6 cellular contexts compared by ENCODE assay signal in genomic region chr12:49345048-49345839, GRCh38. TPM values are rescaled to one million over a fixed set of nuclear protein-coding genes. Genes with fewer than 3 reads are reported as not detected.
DNase-seq lines count a peak whose midpoint lies in the region; ATAC-seq and TF ChIP-seq lines count a peak whose summit lies in the region.

No MANE protein-coding gene starts in this region.

- H3K4me1 ChIP-seq in Caco-2 = peaks cover 16% of the 10 kb centered on the region

- peaks cover 18% of the 10 kb centered on the region for H3K36me3 Mint-ChIP-seq in Caco-2 (ENCODE audit: insufficient read depth, unreplicated experiment)

- H3K4me3 ChIP-seq in Caco-2 (ENCODE audit: low read depth, low read length) (peak overlapping the region; percentile 43), fibroblast of pulmonary artery (replicated peaks; ENCODE audit: low read depth, low read length) (peak overlapping the region; percentile 40)

- CTCF ChIA-PET in Caco-2 (lab: Charles Lee) (interaction anchor here (2.6 to 3.5 kb wide), 5 partner anchors 7 to 22 kb away, joined by 30 to 153 read pairs (median 49); partner anchors contain the start of genes C1QL4, SPATS2 and TROAP), HEK293T (lab: Yijun Ruan, JAX) (interaction anchor here (4.5 kb wide), 1 partner anchor 13 kb away, joined by 43 read pairs; no protein-coding TSS in a partner anchor)

- no peak for ATAC-seq in stimulated activated naive CD8-positive, alpha-beta T cell treated with anti-CD3 and anti-CD28 coated beads, Interleukin-15, amount 100 ng/mL, for 72 hours

- H3K4me3 Mint-ChIP-seq in Caco-2 (ENCODE audit: unreplicated experiment) = peak overlapping the region; percentile 90
- peak overlapping the region; percentile 81 to 92 for H3K4me3 Mint-ChIP-seq in stimulated activated naive CD8-positive, alpha-beta T cell treated with anti-CD3 and anti-CD28 coated beads, Interleukin-15, amount 100 ng/mL, for 72 hours

- 0 out of 2 replicates have a peak, but pooled peaks cover 1% of the 10 kb centered on the region for H3K36me3 ChIP-seq in Caco-2 (ENCODE audit: control insufficient read depth, insufficient read depth, low read length)

- H3K27ac Mint-ChIP-seq in Caco-2 (ENCODE audit: unreplicated experiment) = no peak overlapping the region
- H3K27ac Mint-ChIP-seq in stimulated activated naive CD8-positive, alpha-beta T cell treated with anti-CD3 and anti-CD28 coated beads, Interleukin-15, amount 100 ng/mL, for 72 hours = peak overlapping the region in 1 of 2 donors; percentile 57

- no TSS peak for BruUV-seq in Caco-2 (replicated peaks; lab: Mats Ljungman, UMichigan)

- TF ChIP-seq CTCF in Caco-2 (IDR thresholded peaks at IDR 0.05; ENCODE audit: insufficient read depth in 1 of 2, low read depth in 1 of 2, low read length in 1 of 2, severe bottlenecking in 1 of 2, unreplicated experiment in 1 of 2) (no peak), fibroblast of pulmonary artery (IDR thresholded peaks at IDR 0.05; ENCODE audit: low read length, missing control alignments) (no peak)

- DNase-seq in Caco-2 = peak; percentile 52 to 53
- peak; percentile 50 to 78 for DNase-seq in NCI-H187 (lab: John Stamatoyannopoulos, UW)
- no peak for DNase-seq in fibroblast of pulmonary artery (ENCODE audit: low read depth)
- peak in 1 of 2 donors; percentile 38 for DNase-seq in stimulated activated naive CD8-positive, alpha-beta T cell treated with anti-CD3 and anti-CD28 coated beads, Interleukin-15, amount 100 ng/mL, for 72 hours
- DNase-seq in HEK293T (ENCODE audit: extremely low spot score) = no peak
- DNase-seq in inferior parietal cortex (ENCODE audit: extremely low spot score) = no peak

- no peaks in the 10 kb centered on the region for H3K27me3 ChIP-seq in Caco-2 (replicated peaks; ENCODE audit: control insufficient read depth, insufficient read depth, low read length)

- POLR2A ChIA-PET in Caco-2 (lab: Charles Lee) (no interaction called here), HEK293T (lab: Yijun Ruan, JAX) (interaction anchor here (2.5 to 4.0 kb wide), 2 partner anchors 21 to 22 kb away, joined by 23 to 30 read pairs; partner anchors contain the start of genes SPATS2 and TROAP)

- no peaks in the 10 kb centered on the region for H3K9me3 ChIP-seq in Caco-2

- H3K9me3 Mint-ChIP-seq in Caco-2 (ENCODE audit: unreplicated experiment) = no peaks in the 10 kb centered on the region
- no peaks in the 10 kb centered on the region for H3K9me3 Mint-ChIP-seq in stimulated activated naive CD8-positive, alpha-beta T cell treated with anti-CD3 and anti-CD28 coated beads, Interleukin-15, amount 100 ng/mL, for 72 hours

- peaks cover 14% of the 10 kb centered on the region for H3K4me1 Mint-ChIP-seq in Caco-2 (ENCODE audit: low read depth, unreplicated experiment)
- peaks cover 50% of the 10 kb centered on the region for H3K4me1 Mint-ChIP-seq in stimulated activated naive CD8-positive, alpha-beta T cell treated with anti-CD3 and anti-CD28 coated beads, Interleukin-15, amount 100 ng/mL, for 72 hours

- no peaks in the 10 kb centered on the region for H3K27me3 Mint-ChIP-seq in Caco-2 (ENCODE audit: insufficient read depth, unreplicated experiment)
- peaks cover 100% of the 10 kb centered on the region for H3K27me3 Mint-ChIP-seq in stimulated activated naive CD8-positive, alpha-beta T cell treated with anti-CD3 and anti-CD28 coated beads, Interleukin-15, amount 100 ng/mL, for 72 hours

- intact Hi-C loops in Caco-2 (cut with micrococcal nuclease; ENCODE audit: unreplicated experiment) = no loop called here

TF ChIP-seq in HEK293T, 16 proteins besides CTCF, POLR2A, EP300 and RAD21:
- no peak for TF ChIP-seq TARDBP (IDR thresholded peaks at IDR 0.05)
- no peak for TF ChIP-seq FOXK2 (IDR thresholded peaks at IDR 0.05)
- TF ChIP-seq ARNT (IDR thresholded peaks at IDR 0.05) = no peak
- no peak for TF ChIP-seq ELF4 (IDR thresholded peaks at IDR 0.05)
- TF ChIP-seq NFRKB (IDR thresholded peaks at IDR 0.05) = no peak
- no peak for TF ChIP-seq BHLHE40 (IDR thresholded peaks at IDR 0.05; ENCODE audit: borderline replicate concordance)
- TF ChIP-seq HDGF (IDR thresholded peaks at IDR 0.05; ENCODE audit: borderline replicate concordance) = no peak
- TF ChIP-seq LEF1 (IDR thresholded peaks at IDR 0.05; ENCODE audit: borderline replicate concordance) = no peak
- TF ChIP-seq SUZ12 (IDR thresholded peaks at IDR 0.05) = no peak
- TF ChIP-seq SP1 (IDR thresholded peaks at IDR 0.05) = no peak
- TF ChIP-seq L3MBTL2 (conservative IDR thresholded peaks at IDR 0.05) = no peak
- TF ChIP-seq PKNOX1 (IDR thresholded peaks at IDR 0.05) = no peak
- no peak for TF ChIP-seq ZNF384 (IDR thresholded peaks at IDR 0.05)
- TF ChIP-seq FOXM1 (IDR thresholded peaks at IDR 0.05; ENCODE audit: borderline replicate concordance) = no peak
- no peak for TF ChIP-seq CTBP1 (IDR thresholded peaks at IDR 0.05; ENCODE audit: borderline replicate concordance)
- TF ChIP-seq FOXA1 (IDR thresholded peaks at IDR 0.05) = no peak

RNA-seq across cellular contexts. Expression of gene DNAJC22, which starts 1.4 kb away (rescaled TPM):
- total RNA-seq in Caco-2 (2022) = 40.6 and 47.7 TPM in 2 replicates

RNA-seq across cellular contexts. Expression of gene C1QL4, which starts 8.3 kb away (rescaled TPM):
- total RNA-seq in Caco-2 (2022) = 2.6 and 3.6 TPM in 2 replicates

RNA-seq across cellular contexts. Expression of gene SPATS2, which starts 22.0 kb away (rescaled TPM):
- 43.1 and 48.9 TPM in 2 replicates for total RNA-seq in Caco-2 (2022)

RNA-seq across cellular contexts. Expression of gene TROAP, which starts 22.2 kb away (rescaled TPM):
- 134 and 135 TPM in 2 replicates for total RNA-seq in Caco-2 (2022)

RNA-seq across cellular contexts. Expression of gene PRPH, which starts 50.3 kb away (rescaled TPM):
- 3.2 and 4.9 TPM in 2 replicates for total RNA-seq in Caco-2 (2022)

Comparison
In these comparisons a context has a peak if more than half of its experiments do, and no peak if none do; other contexts are left out.
1. DNase-seq: peak in Caco-2 (2 of 2) and NCI-H187 (2 of 2); none in fibroblast of pulmonary artery (single experiment), HEK293T (single experiment) and inferior parietal cortex (single experiment).